ENCODE assay signal across 15 cellular contexts in genomic region chr5:75078035-75078434, GRCh38. TPM values are rescaled to one million over a fixed set of nuclear protein-coding genes. Genes with fewer than 3 reads are reported as not detected.
A peak's percentile ranks its signal among the peaks of the same experiment; 100 is the strongest.
DNase-seq lines count a peak whose midpoint lies in the region; ATAC-seq and TF ChIP-seq lines count a peak whose summit lies in the region.
"Had no signal": no experiment of that assay in that cellular context is flagged by ENCODE, and none has a peak within 500 bp of the region (broad histone marks: within the 10 kb centered on the region; RNA-seq: fewer than 3 reads in every experiment).

No MANE protein-coding gene starts in this region.

- no peaks in the 10 kb centered on the region for H3K36me3 ChIP-seq in CD4-positive, alpha-beta memory T cell (ENCODE audit: insufficient read depth, low read length)
- H3K36me3 ChIP-seq in body of pancreas (replicated peaks in 1 of 2; ENCODE audit: insufficient read depth in 1 of 2, low read depth in 2 of 2) = no peaks in the 10 kb centered on the region
- H3K36me3 ChIP-seq: BE2C had no signal

- CTCF ChIA-PET in CD4-positive, alpha-beta memory T cell (lab: Charles Lee; ENCODE audit: partially characterized antibody) = interaction anchor here (1.2 to 1.4 kb wide), 2 partner anchors 18 to 28 kb away, joined by 3 to 4 read pairs; no protein-coding TSS in a partner anchor

- peak overlapping the region in 2 of 7 donors; percentile 29 to 73 for H3K27ac Mint-ChIP-seq in CD4-positive, alpha-beta memory T cell
- no peak overlapping the region for H3K27ac Mint-ChIP-seq in T-helper 17 cell
- H3K27ac Mint-ChIP-seq: CD14-positive monocyte, H9 had no signal

- no peaks in the 10 kb centered on the region for H3K27me3 ChIP-seq in CD4-positive, alpha-beta memory T cell (ENCODE audit: insufficient read depth, low read length)
- no peaks in the 10 kb centered on the region for H3K27me3 ChIP-seq in body of pancreas

- peak; percentile 36 to 75 (median 66) for DNase-seq in CD4-positive, alpha-beta memory T cell
- DNase-seq in Jurkat, Clone E6-1 (ENCODE audit: low read depth, low spot score) = peak; percentile 88
- no peak for DNase-seq in T-helper 17 cell
- no peak for DNase-seq in body of pancreas
- DNase-seq in NCI-H1694 treated with DMSO at 0.1 percent for 48 hours (lab: John Stamatoyannopoulos, UW) = no peak
- no peak for DNase-seq in NCI-H345 treated with DMSO at 0.1 percent for 48 hours (lab: John Stamatoyannopoulos, UW; ENCODE audit: unreplicated experiment)
- DNase-seq: BE2C, DMS79, EL, GOT3, H9, IMR-90 had no signal

- no peaks in the 10 kb centered on the region for H3K36me3 Mint-ChIP-seq in CD4-positive, alpha-beta memory T cell
- no peaks in the 10 kb centered on the region for H3K36me3 Mint-ChIP-seq in T-helper 17 cell (ENCODE audit: low read depth)
- H3K36me3 Mint-ChIP-seq: CD14-positive monocyte had no signal

- peaks cover 16% of the 10 kb centered on the region for H3K4me1 ChIP-seq in CD4-positive, alpha-beta memory T cell (ENCODE audit: insufficient read depth, low read length)
- no peaks in the 10 kb centered on the region for H3K4me1 ChIP-seq in body of pancreas
- H3K4me1 ChIP-seq: A549, BE2C had no signal

- H3K4me3 Mint-ChIP-seq in CD4-positive, alpha-beta memory T cell = peak overlapping the region in 3 of 8 donors; percentile 33 to 57 (median 52)
- H3K4me3 Mint-ChIP-seq in T-helper 17 cell = no peak overlapping the region
- H3K4me3 Mint-ChIP-seq: CD14-positive monocyte, H9 had no signal

- no peak overlapping the region for H3K4me3 ChIP-seq in CD4-positive, alpha-beta memory T cell (ENCODE audit: low read length in 2 of 2)
- no peak overlapping the region; the same call in 1 of the 2 replicates for H3K4me3 ChIP-seq in Jurkat, Clone E6-1 (ENCODE audit: low read length)
- H3K4me3 ChIP-seq in body of pancreas = no peak overlapping the region
- H3K4me3 ChIP-seq: A549 had no signal

- intact Hi-C loops in CD4-positive, alpha-beta memory T cell (cut with micrococcal nuclease) = loop anchor here (1.0 kb wide), 1 partner anchor 21 kb away; no protein-coding TSS in a partner anchor
- intact Hi-C loops in body of pancreas (cut with DNase I) = no loop called here

- ATAC-seq in T-helper 17 cell (peak; percentile 99), body of pancreas (no peak)
- ATAC-seq: A549 had no signal

- no peaks in the 10 kb centered on the region for H3K27me3 Mint-ChIP-seq in CD4-positive, alpha-beta memory T cell
- no peaks in the 10 kb centered on the region for H3K27me3 Mint-ChIP-seq in T-helper 17 cell

- 73% methylated on average over 5 of the region's 5 CpGs for WGBS in body of pancreas, 2 donors

- TF ChIP-seq POLR2A in body of pancreas (IDR thresholded peaks at IDR 0.05) = no peak

- H3K27ac ChIP-seq in CD4-positive, alpha-beta memory T cell (ENCODE audit: low read depth, low read length) = no peak overlapping the region
- H3K27ac ChIP-seq in body of pancreas = no peak overlapping the region
- H3K27ac ChIP-seq: A549 had no signal

- H3K4me1 Mint-ChIP-seq in CD4-positive, alpha-beta memory T cell = peaks cover 4 to 26% (median 15%) of the 10 kb centered on the region in 4 donors
- H3K4me1 Mint-ChIP-seq in T-helper 17 cell = peaks cover 5% of the 10 kb centered on the region
- H3K4me1 Mint-ChIP-seq: CD14-positive monocyte, H9 had no signal

- POLR2A ChIA-PET in CD4-positive, alpha-beta memory T cell (lab: Charles Lee; ENCODE audit: partially characterized antibody) = interaction anchor here (0.8 to 2.5 kb wide), 6 partner anchors 16 to 28 kb away, joined by 3 to 13 read pairs (median 6); partner anchors contain the start of gene GCNT4

- no peak for TF ChIP-seq CTCF in body of pancreas (IDR thresholded peaks at IDR 0.05)

- no peaks in the 10 kb centered on the region for H3K9me3 Mint-ChIP-seq in CD4-positive, alpha-beta memory T cell
- H3K9me3 Mint-ChIP-seq: CD14-positive monocyte, H9 had no signal

- H3K9me3 ChIP-seq in CD4-positive, alpha-beta memory T cell (ENCODE audit: control insufficient read depth in 1 of 2, low read length in 2 of 2) = no peaks in the 10 kb centered on the region
- H3K9me3 ChIP-seq in T-helper 17 cell (ENCODE audit: control insufficient read depth, low read length, poor library complexity, severe bottlenecking) (no peaks in the 10 kb centered on the region), body of pancreas (no peaks in the 10 kb centered on the region)
- H3K9me3 ChIP-seq: A549, BE2C had no signal

RNA-seq across cellular contexts. Expression of gene GCNT4, which starts 25.7 kb away (rescaled TPM):
- 10 to 100 TPM; 30.8 to 31.4 TPM for total RNA-seq in CD4-positive, alpha-beta memory T cell
- polyA plus RNA-seq in CD4-positive, alpha-beta memory T cell = 1 to 10 TPM; 2.0 to 2.2 TPM
- 2.6 TPM for polyA plus RNA-seq in Jurkat, Clone E6-1 (2012; ENCODE audit: insufficient read depth, insufficient read length)
- 1 to 10 TPM; 4.9 to 5.3 TPM for total RNA-seq in T-helper 17 cell
- total RNA-seq in body of pancreas = 1 to 10 TPM; 3.3 to 4.2 TPM
- total RNA-seq: HT-29 had no signal
- polyA plus RNA-seq: CD14-positive monocyte had no signal

Comparison
In these comparisons a context has a peak if more than half of its experiments do, and no peak if none do; other contexts are left out.
1. DNase-seq: peak in CD4-positive, alpha-beta memory T cell (5 of 5) and Jurkat, Clone E6-1 (single experiment); none in T-helper 17 cell (0 of 3), body of pancreas (0 of 4), NCI-H1694 treated with DMSO at 0.1 percent for 48 hours (single experiment) and NCI-H345 treated with DMSO at 0.1 percent for 48 hours (single experiment).
2. RNA of gene GCNT4, which starts 25.7 kb away (total RNA-seq): 30.8 to 31.4 TPM in CD4-positive, alpha-beta memory T cell; 4.9 to 5.3 TPM in T-helper 17 cell and 3.3 to 4.2 TPM in body of pancreas; every median in the first group is over 4 times any median in the second.